In genomic region chr13:23749288-23749880, GRCh38 we compare ENCODE assay signal across 27 cellular contexts.
DNase-seq lines count a peak whose midpoint lies in the region; ATAC-seq and TF ChIP-seq lines count a peak whose summit lies in the region.
"Had no signal": no experiment of that assay in that cellular context is flagged by ENCODE, and none has a peak within 500 bp of the region (broad histone marks: within the 10 kb centered on the region; RNA-seq: fewer than 3 reads in every experiment).

No MANE protein-coding gene starts in this region.

- H3K36me3 ChIP-seq in PC-3 (ENCODE audit: low read depth, low read length) (no peaks in the 10 kb centered on the region), iPS-18a (ENCODE audit: control insufficient read depth, low read depth, low read length) (no peaks in the 10 kb centered on the region), osteoblast (ENCODE audit: insufficient read depth, low read length) (no peaks in the 10 kb centered on the region), mucosa of descending colon (ENCODE audit: low read depth) (no peaks in the 10 kb centered on the region)
- H3K36me3 ChIP-seq: MG63, SJCRH30, upper lobe of right lung had no signal

- TF ChIP-seq CTCF in PC-3 (conservative IDR thresholded peaks at IDR 0.05; ENCODE audit: low read depth, low read length) (no peak), osteoblast (IDR thresholded peaks at IDR 0.05; ENCODE audit: extremely low read depth, low read depth, low read length) (no peak), mucosa of descending colon (IDR thresholded peaks at IDR 0.05) (no peak)

- H3K79me2 ChIP-seq in PC-3 (ENCODE audit: low read length): no peaks in the 10 kb centered on the region
- H3K79me2 ChIP-seq in osteoblast (ENCODE audit: insufficient read depth, low read length): no peaks in the 10 kb centered on the region

- intact Hi-C loops in PC-3 (cut with micrococcal nuclease) (no loop called here), mucosa of descending colon (cut with DNase I, micrococcal nuclease) (no loop called here), sciatic nerve (cut with DNase I) (no loop called here)

- H2AFZ ChIP-seq in PC-3 (ENCODE audit: low read length): no peak overlapping the region
- H2AFZ ChIP-seq in osteoblast (ENCODE audit: low read length): no peak overlapping the region

- H3K9me3 ChIP-seq in PC-3 (ENCODE audit: low read length): no peaks in the 10 kb centered on the region
- no peaks in the 10 kb centered on the region for H3K9me3 ChIP-seq in iPS-18a (ENCODE audit: control insufficient read depth, low read depth, low read length)
- no peaks in the 10 kb centered on the region for H3K9me3 ChIP-seq in osteoblast (ENCODE audit: low read depth, low read length)
- no peaks in the 10 kb centered on the region for H3K9me3 ChIP-seq in mucosa of descending colon
- H3K9me3 ChIP-seq: MG63, SJCRH30, upper lobe of right lung had no signal

- no peaks in the 10 kb centered on the region for H3K27me3 ChIP-seq in PC-3 (ENCODE audit: low read length)
- no peaks in the 10 kb centered on the region for H3K27me3 ChIP-seq in iPS-18a (ENCODE audit: control insufficient read depth, insufficient read depth, low read length)
- H3K27me3 ChIP-seq in osteoblast (ENCODE audit: insufficient read depth, low read length): no peaks in the 10 kb centered on the region
- H3K27me3 ChIP-seq: MG63, SJCRH30, upper lobe of right lung had no signal

- CTCF ChIA-PET in PC-3 (lab: Charles Lee): interaction anchor here (0.6 kb wide), 2 partner anchors 9 to 120 kb away, joined by 3 read pairs; no protein-coding TSS in a partner anchor

- DNase-seq in NCI-H748 (lab: John Stamatoyannopoulos, UW; ENCODE audit: unreplicated experiment): peak; percentile 50
- DNase-seq in NCI-H748 treated with DMSO at 0.1 percent for 48 hours (lab: John Stamatoyannopoulos, UW): no peak
- no peak for DNase-seq in PC-3
- no peak for DNase-seq in osteoblast (ENCODE audit: insufficient read length, low spot score, missing footprints)
- no peak for DNase-seq in T-helper 1 cell
- no peak for DNase-seq in mucosa of descending colon
- no peak for DNase-seq in sciatic nerve (ENCODE audit: low spot score)
- DNase-seq: activated naive CD8-positive, alpha-beta T cell treated with anti-CD3 and anti-CD28 coated beads, Interleukin-2, amount 50 U/mL, for 24 hours; activated T-cell treated with anti-CD3 and anti-CD28 coated beads, Interleukin-2, amount 50 U/mL, for 24 hours; AML-193; CD4-positive, alpha-beta T cell; effector memory CD8-positive, alpha-beta T cell; erythroblast; islet precursor cell; KG1; MG63; naive B cell; NCI-H1105 treated with DMSO at 0.1 percent for 48 hours; NCI-H1930; NCI-H526 treated with DMSO at 0.1 percent for 48 hours; RPMI8226; SJCRH30; small intestine; stimulated activated naive B cell treated with anti-CD40 and anti-IgM and Interleukin-4, amounts not matched to agents 10 μg/mL and 1 μg/mL and 100 μg/mL, for 72 hours; substantia nigra; upper lobe of right lung had no signal

- peaks cover 30% of the 10 kb centered on the region for H3F3A ChIP-seq in PC-3 (ENCODE audit: low read length, unreplicated experiment)

- H3K9ac ChIP-seq in PC-3 (ENCODE audit: low read length) (peak overlapping the region; percentile 94), iPS-18a (ENCODE audit: low read length) (no peak overlapping the region)

- no peaks in the 10 kb centered on the region for H3K9me2 ChIP-seq in PC-3 (replicated peaks; ENCODE audit: low read length)

- H4K20me1 ChIP-seq in PC-3 (ENCODE audit: low read length) (no peaks in the 10 kb centered on the region), osteoblast (ENCODE audit: insufficient read depth, low read length) (no peaks in the 10 kb centered on the region)

- no TSS peak for BruUV-seq in PC-3 (replicated peaks; lab: Mats Ljungman, UMichigan)

- peaks cover 68% of the 10 kb centered on the region for H3K4me1 ChIP-seq in PC-3 (ENCODE audit: insufficient read depth, low read length)
- H3K4me1 ChIP-seq in iPS-18a (ENCODE audit: control insufficient read depth, low read depth, low read length): peaks cover 33% of the 10 kb centered on the region
- H3K4me1 ChIP-seq in osteoblast (ENCODE audit: insufficient read depth, low read length): peaks cover 51% of the 10 kb centered on the region
- H3K4me1 ChIP-seq in mucosa of descending colon (ENCODE audit: low read depth): no peaks in the 10 kb centered on the region
- H3K4me1 ChIP-seq: SJCRH30 had no signal

- peak overlapping the region; percentile 84 for H3K4me2 ChIP-seq in PC-3 (ENCODE audit: low read length)
- H3K4me2 ChIP-seq in osteoblast (ENCODE audit: insufficient read depth, low read length): no peak overlapping the region

- no peak overlapping the region for H3K4me3 ChIP-seq in PC-3 (ENCODE audit: low read length)
- H3K4me3 ChIP-seq in iPS-18a (ENCODE audit: low read length): peak overlapping the region; percentile 26
- no peak overlapping the region for H3K4me3 ChIP-seq in osteoblast (ENCODE audit: insufficient read depth, low read length)
- H3K4me3 ChIP-seq in mucosa of descending colon: no peak overlapping the region
- H3K4me3 ChIP-seq: MG63, SJCRH30, upper lobe of right lung had no signal

- no peak for ATAC-seq in PC-3
- ATAC-seq in mucosa of descending colon: no peak
- ATAC-seq in sciatic nerve: no peak
- ATAC-seq: activated naive CD8-positive, alpha-beta T cell treated with anti-CD3 and anti-CD28 coated beads, Interleukin-2, amount 50 U/mL, for 24 hours; effector memory CD8-positive, alpha-beta T cell; stimulated activated naive B cell treated with anti-CD40 and anti-IgM and Interleukin-4, amounts not matched to agents 10 μg/mL and 1 μg/mL and 100 μg/mL, for 72 hours; upper lobe of right lung had no signal

- H3K27ac ChIP-seq in PC-3 (ENCODE audit: low read length): peak overlapping the region; percentile 100
- H3K27ac ChIP-seq in iPS-18a (ENCODE audit: low read length): no peak overlapping the region
- H3K27ac ChIP-seq in osteoblast (ENCODE audit: low read depth, low read length): peak overlapping the region; percentile 80
- H3K27ac ChIP-seq: SJCRH30, upper lobe of right lung had no signal

- POLR2A ChIA-PET in PC-3 (lab: Charles Lee; ENCODE audit: unreplicated experiment): interaction anchor here (0.6 kb wide), 1 partner anchor 111 kb away, joined by 6 read pairs; no protein-coding TSS in a partner anchor
